Comparison of ENCODE assay signal across 8 cellular contexts in the genomic region with DNA sequence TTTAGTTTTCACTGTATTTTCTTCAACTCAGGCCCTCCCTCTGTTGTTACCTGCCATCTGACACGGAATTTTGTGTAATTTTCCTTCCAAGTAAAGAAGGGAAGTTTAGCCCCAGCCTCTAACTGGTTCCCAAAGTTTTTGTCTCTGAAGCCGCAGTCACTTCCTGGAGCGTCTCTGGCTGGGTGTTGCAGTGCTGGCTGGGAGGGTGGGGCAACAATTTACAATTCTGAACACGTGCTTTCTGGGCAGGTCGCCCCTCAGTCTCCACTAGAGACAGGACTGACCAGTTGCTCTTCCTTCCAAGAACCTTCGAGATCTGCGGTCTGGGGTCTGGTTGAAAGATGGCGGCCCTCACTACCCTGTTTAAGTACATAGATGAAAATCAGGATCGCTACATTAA. TPM values are rescaled to one million over a fixed set of nuclear protein-coding genes. Genes with fewer than 3 reads are reported as not detected.
A peak's percentile ranks its signal among the peaks of the same experiment; 100 is the strongest.
DNase-seq lines count a peak whose midpoint lies in the region; ATAC-seq, FAIRE-seq and TF ChIP-seq lines count a peak whose summit lies in the region.

No MANE protein-coding gene starts in this region.

- CTCF ChIA-PET in WTC11 (lab: Charles Lee) = interaction anchor here (1.0 kb wide), 1 partner anchor 52 kb away, joined by 3 read pairs; no protein-coding TSS in a partner anchor

- H3K4me1 ChIP-seq in mesenchymal stem cell (ENCODE audit: control insufficient read depth, insufficient read depth, low read depth, low read length) = peaks cover 17% of the 10 kb centered on the region

- peak overlapping the region; percentile 89 to 92 for H3K4me3 Mint-ChIP-seq in CD14-positive monocyte
- peak overlapping the region; percentile 49 for H3K4me3 Mint-ChIP-seq in WTC11

- H2BK12ac ChIP-seq in mesenchymal stem cell (ENCODE audit: low read length in 2 of 2) = no peak overlapping the region

- H3K18ac ChIP-seq in mesenchymal stem cell (ENCODE audit: low read depth in 1 of 2, low read length in 2 of 2) = no peak overlapping the region

- H3K27me3 ChIP-seq in dorsolateral prefrontal cortex = no peaks in the 10 kb centered on the region
- no peaks in the 10 kb centered on the region for H3K27me3 ChIP-seq in mesenchymal stem cell (ENCODE audit: control insufficient read depth in 1 of 2, insufficient read depth in 1 of 2, low read length in 2 of 2)

- no peaks in the 10 kb centered on the region for H3K27me3 Mint-ChIP-seq in CD14-positive monocyte (ENCODE audit: low read depth in 3 of 3)
- H3K27me3 Mint-ChIP-seq in WTC11 (ENCODE audit: low read depth) = no peaks in the 10 kb centered on the region

- peak; percentile 68 for DNase-seq in CD14-positive monocyte (ENCODE audit: low spot score)
- peak; percentile 28 for DNase-seq in HK-2 (ENCODE audit: unreplicated experiment)
- DNase-seq in WTC11 (ENCODE audit: low spot score) = peak; percentile 18
- DNase-seq in dorsolateral prefrontal cortex = peak in 5 of 10 donors; percentile 56 to 88 (median 77)
- peak; percentile 47 for DNase-seq in mesenchymal stem cell
- peak in 39 of 49 donors; percentile 12 to 88 (median 50) for DNase-seq in substantia nigra (lab: John Stamatoyannopoulos, UW)
- DNase-seq in urothelium cell line (ENCODE audit: low spot score) = no peak

- TF ChIP-seq CTCF in CD14-positive monocyte (IDR thresholded peaks at IDR 0.05) (no peak), WTC11 (IDR thresholded peaks at IDR 0.05) (no peak), dorsolateral prefrontal cortex (IDR thresholded peaks at IDR 0.05 in 54 of 56, conservative IDR thresholded peaks at IDR 0.05 in 2 of 56; ENCODE audit: low read depth in 1 of 56, partially characterized antibody in 56 of 56) (no peak)

- FAIRE-seq in urothelium cell line (lab: Jason Lieb, UNC) = no peak

- H2BK15ac ChIP-seq in mesenchymal stem cell (ENCODE audit: low read depth, poor library complexity, severe bottlenecking) = no peak overlapping the region

- H3K23ac ChIP-seq in mesenchymal stem cell (ENCODE audit: low read length in 2 of 2) = no peak overlapping the region

- peaks cover 2% of the 10 kb centered on the region for H3K79me1 ChIP-seq in mesenchymal stem cell (replicated peaks; ENCODE audit: low read length, poor library complexity, severe bottlenecking)

- H3K27ac ChIP-seq in dorsolateral prefrontal cortex (peak overlapping the region in 57 of 59 donors; percentile 40 to 98 (median 88)), mesenchymal stem cell (ENCODE audit: low read length, poor library complexity, severe bottlenecking) (peak overlapping the region; percentile 79), substantia nigra (ENCODE audit: low read depth, low read length, poor library complexity, severe bottlenecking) (peak overlapping the region; percentile 83)

- ATAC-seq in GM19455 (IDR thresholded peaks at IDR 0.05; ENCODE audit: unreplicated experiment) (peak; percentile 44), WTC11 (no peak)

- H2BK5ac ChIP-seq in mesenchymal stem cell (ENCODE audit: low read depth, low read length, poor library complexity, severe bottlenecking) = no peak overlapping the region

- H2AFZ ChIP-seq in mesenchymal stem cell (ENCODE audit: low read depth, low read length) = no peak overlapping the region

- 83% methylated on average over 9 of the region's 9 CpGs for WGBS in mesenchymal stem cell

- POLR2A ChIA-PET in WTC11 (lab: Charles Lee) = no interaction called here

- H3K4me1 Mint-ChIP-seq in CD14-positive monocyte (peaks cover 65% of the 10 kb centered on the region), WTC11 (peaks cover 41% of the 10 kb centered on the region)

- no peak overlapping the region for H2BK120ac ChIP-seq in mesenchymal stem cell (ENCODE audit: low read depth, low read length)

- H3K9ac ChIP-seq in mesenchymal stem cell (ENCODE audit: low read length) = peak overlapping the region; percentile 80

- peaks cover 15 to 35% of the 10 kb centered on the region in 2 experiments for H3K36me3 ChIP-seq in mesenchymal stem cell (ENCODE audit: control insufficient read depth in 1 of 2, insufficient read depth in 2 of 2, low read depth in 1 of 2, low read length in 2 of 2)

- no peak overlapping the region for H3K4ac ChIP-seq in mesenchymal stem cell (ENCODE audit: low read depth in 1 of 2, low read length in 2 of 2)

- H3K27ac Mint-ChIP-seq in CD14-positive monocyte (peak overlapping the region; percentile 96 to 100 (median 99)), WTC11 (peak overlapping the region; percentile 94)

- H3K4me3 ChIP-seq in dorsolateral prefrontal cortex (peak overlapping the region in 53 of 59 donors; percentile 7 to 96 (median 35)), mesenchymal stem cell (ENCODE audit: insufficient read depth in 1 of 2, low read depth in 1 of 2, low read length in 2 of 2) (peak overlapping the region in 1 of 2 experiments; percentile 58)

- no peak overlapping the region for H3K14ac ChIP-seq in mesenchymal stem cell (ENCODE audit: low read length in 2 of 2)

- peak overlapping the region; percentile 54 for H3K4me2 ChIP-seq in mesenchymal stem cell (ENCODE audit: low read length, poor library complexity, severe bottlenecking)

- no peak overlapping the region for H2AK5ac ChIP-seq in mesenchymal stem cell (ENCODE audit: low read length, severe bottlenecking)

- intact Hi-C loops in CD14-positive monocyte (cut with micrococcal nuclease) = loop anchor here (5.0 to 10.0 kb wide), 5 partner anchors 95 to 355 kb away; a partner anchor contains a TSS
- intact Hi-C loops in dorsolateral prefrontal cortex (cut with DNase I) = loop anchor here (5.0 to 10.0 kb wide), 5 partner anchors 42 to 355 kb away; a partner anchor contains a TSS

- H3K36me3 Mint-ChIP-seq in CD14-positive monocyte (peaks cover 35 to 36% of the 10 kb centered on the region in 2 donors), WTC11 (peaks cover 42% of the 10 kb centered on the region)

- H4K91ac ChIP-seq in mesenchymal stem cell (ENCODE audit: low read length) = no peak overlapping the region

- H4K8ac ChIP-seq in mesenchymal stem cell (ENCODE audit: low read length) = peak overlapping the region; percentile 45

- H3K9me3 ChIP-seq in mesenchymal stem cell (ENCODE audit: control insufficient read depth, low read length) = no peaks in the 10 kb centered on the region

- H3K9me3 Mint-ChIP-seq in CD14-positive monocyte = no peaks in the 10 kb centered on the region
- no peaks in the 10 kb centered on the region for H3K9me3 Mint-ChIP-seq in WTC11

TF ChIP-seq in WTC11, 78 proteins besides CTCF, POLR2A, EP300 and RAD21:
- TF ChIP-seq, protein P1, sequence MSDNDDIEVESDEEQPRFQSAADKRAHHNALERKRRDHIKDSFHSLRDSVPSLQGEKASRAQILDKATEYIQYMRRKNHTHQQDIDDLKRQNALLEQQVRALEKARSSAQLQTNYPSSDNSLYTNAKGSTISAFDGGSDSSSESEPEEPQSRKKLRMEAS (CRISPR knock-in tag; IDR thresholded peaks at IDR 0.05) = peak; percentile 31; the same call in 1 of the 2 replicates
- TF ChIP-seq, protein P2, sequence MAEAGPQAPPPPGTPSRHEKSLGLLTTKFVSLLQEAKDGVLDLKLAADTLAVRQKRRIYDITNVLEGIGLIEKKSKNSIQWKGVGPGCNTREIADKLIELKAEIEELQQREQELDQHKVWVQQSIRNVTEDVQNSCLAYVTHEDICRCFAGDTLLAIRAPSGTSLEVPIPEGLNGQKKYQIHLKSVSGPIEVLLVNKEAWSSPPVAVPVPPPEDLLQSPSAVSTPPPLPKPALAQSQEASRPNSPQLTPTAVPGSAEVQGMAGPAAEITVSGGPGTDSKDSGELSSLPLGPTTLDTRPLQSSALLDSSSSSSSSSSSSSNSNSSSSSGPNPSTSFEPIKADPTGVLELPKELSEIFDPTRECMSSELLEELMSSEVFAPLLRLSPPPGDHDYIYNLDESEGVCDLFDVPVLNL (CRISPR knock-in tag; IDR thresholded peaks at IDR 0.05; ENCODE audit: borderline replicate concordance, low read depth) = no peak

RNA-seq across cellular contexts. Expression of a gene that starts 3.5 kb away (rescaled TPM):
- 100 to 1,000 TPM; 103 to 186 TPM for polyA plus RNA-seq in CD14-positive monocyte
- total RNA-seq in WTC11 (2021) (228 to 248 TPM (median 229 TPM) in 3 replicates), dorsolateral prefrontal cortex (100 to 1,000 TPM; 146 to 408 (median 218) TPM)
- 77.8 TPM for polyA plus RNA-seq in mesenchymal stem cell (2013, experiment 1 of 2)
- 74.3 TPM for polyA plus RNA-seq in mesenchymal stem cell (2013, experiment 2 of 2)

RNA-seq across cellular contexts. Expression of a gene that starts 34.7 kb away (rescaled TPM):
- polyA plus RNA-seq in CD14-positive monocyte = not detected
- total RNA-seq in WTC11 (2021) = 0.11 to 0.28 TPM (median 0.25 TPM) in 3 replicates
- 100 to 1,000 TPM in 66 of 120 experiments, 10 to 100 TPM in 54; 11.2 to 509 (median 107) TPM for total RNA-seq in dorsolateral prefrontal cortex
- polyA plus RNA-seq in mesenchymal stem cell (2013, experiment 1 of 2) = 0.04 TPM
- polyA plus RNA-seq in mesenchymal stem cell (2013, experiment 2 of 2) = 0.01 TPM

RNA-seq across cellular contexts. Expression of a gene that starts 42.5 kb away (rescaled TPM):
- not detected for polyA plus RNA-seq in CD14-positive monocyte
- total RNA-seq in WTC11 (2021) = not detected in 3 replicates
- 10 to 100 TPM in 76 of 120 experiments, 1 to 10 TPM in 44; 1.9 to 31.7 (median 11.6) TPM for total RNA-seq in dorsolateral prefrontal cortex
- not detected for polyA plus RNA-seq in mesenchymal stem cell (2013, experiment 1 of 2)
- not detected for polyA plus RNA-seq in mesenchymal stem cell (2013, experiment 2 of 2)
